ENCODE assay signal across 13 cellular contexts in the genomic region with DNA sequence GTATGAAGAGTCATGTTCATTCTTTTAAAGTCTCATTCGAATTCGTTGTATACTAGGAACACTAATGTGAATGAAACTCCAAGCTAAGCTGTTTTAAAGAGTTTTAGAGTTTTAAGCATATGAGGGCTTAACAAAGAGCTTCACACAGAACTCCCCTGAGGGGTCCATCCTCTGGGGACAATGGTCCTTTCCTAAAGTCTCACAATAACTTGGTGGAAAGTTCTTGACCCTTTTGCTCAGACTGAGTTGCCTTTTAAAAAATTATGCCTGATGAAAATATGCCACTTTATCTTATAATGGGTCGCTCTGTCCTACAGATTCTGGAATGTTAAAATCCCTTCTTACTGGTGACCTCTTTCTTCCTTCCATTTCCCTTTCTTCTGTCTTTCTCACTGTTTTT.
A peak's percentile ranks its signal among the peaks of the same experiment; 100 is the strongest.
DNase-seq lines count a peak whose midpoint lies in the region; ATAC-seq and TF ChIP-seq lines count a peak whose summit lies in the region.
"Had no signal": no experiment of that assay in that cellular context is flagged by ENCODE, and none has a peak within 500 bp of the region (broad histone marks: within the 10 kb centered on the region; RNA-seq: fewer than 3 reads in every experiment).

No MANE protein-coding gene starts in this region.

- no peak overlapping the region for H3K4me3 Mint-ChIP-seq in WTC11
- no peak overlapping the region for H3K4me3 Mint-ChIP-seq in dendritic cell treated with granulocyte-macrophage colony-stimulating factor and Interleukin-4, amounts not matched to agents 40 ng/mL and 50 ng/mL, for 4 days
- H3K4me3 Mint-ChIP-seq in mesothelial cell of epicardium: no peak overlapping the region

- no peak for TF ChIP-seq CTCF in WTC11 (IDR thresholded peaks at IDR 0.05)
- TF ChIP-seq CTCF in mesothelial cell of epicardium (IDR thresholded peaks at IDR 0.05; ENCODE audit: unreplicated experiment): no peak
- no peak for TF ChIP-seq CTCF in GM13977 (IDR thresholded peaks at IDR 0.05; ENCODE audit: extremely low read depth, insufficient read depth, missing control alignments)

- no peak for DNase-seq in WTC11 (ENCODE audit: low spot score)
- no peak for DNase-seq in mesothelial cell of epicardium (ENCODE audit: low spot score in 2 of 2, unreplicated experiment in 2 of 2)
- DNase-seq in NCI-H2227 (lab: John Stamatoyannopoulos, UW; ENCODE audit: unreplicated experiment): no peak
- no peak for DNase-seq in GM13977 (ENCODE audit: low spot score)
- DNase-seq: DMS 273 treated with DMSO at 0.1 percent for 48 hours, KBM-7, NCI-H187, NCI-H446, NCI-H774, SHP77 had no signal

- ATAC-seq in WTC11 (no peak), HG03097 (IDR thresholded peaks at IDR 0.05; ENCODE audit: low FRiP score, unreplicated experiment) (no peak)

- H3K27ac Mint-ChIP-seq in WTC11 (peak overlapping the region; percentile 12; the same call in 1 of the 2 replicates), mesothelial cell of epicardium (peak overlapping the region; percentile 32)
- peak overlapping the region; percentile 74 for H3K27ac Mint-ChIP-seq in dendritic cell treated with granulocyte-macrophage colony-stimulating factor and Interleukin-4, amounts not matched to agents 40 ng/mL and 50 ng/mL, for 4 days

- H3K4me1 Mint-ChIP-seq in WTC11: peaks cover 43% of the 10 kb centered on the region
- H3K4me1 Mint-ChIP-seq in dendritic cell treated with granulocyte-macrophage colony-stimulating factor and Interleukin-4, amounts not matched to agents 40 ng/mL and 50 ng/mL, for 4 days (ENCODE audit: low read depth): peaks cover 42% of the 10 kb centered on the region
- peaks cover 41% of the 10 kb centered on the region for H3K4me1 Mint-ChIP-seq in mesothelial cell of epicardium

- H3K9me3 Mint-ChIP-seq in WTC11 (0 out of 2 replicates have a peak, but pooled peaks cover 4% of the 10 kb centered on the region), mesothelial cell of epicardium (no peaks in the 10 kb centered on the region)
- no peaks in the 10 kb centered on the region for H3K9me3 Mint-ChIP-seq in dendritic cell treated with granulocyte-macrophage colony-stimulating factor and Interleukin-4, amounts not matched to agents 40 ng/mL and 50 ng/mL, for 4 days

- H3K27ac ChIP-seq in temporal lobe (ENCODE audit: low read depth, low read length): peak overlapping the region; percentile 94

- no peaks in the 10 kb centered on the region for H3K27me3 Mint-ChIP-seq in WTC11 (ENCODE audit: low read depth)
- no peaks in the 10 kb centered on the region for H3K27me3 Mint-ChIP-seq in dendritic cell treated with granulocyte-macrophage colony-stimulating factor and Interleukin-4, amounts not matched to agents 40 ng/mL and 50 ng/mL, for 4 days
- no peaks in the 10 kb centered on the region for H3K27me3 Mint-ChIP-seq in mesothelial cell of epicardium (ENCODE audit: low read depth)

- intact Hi-C loops in dendritic cell treated with granulocyte-macrophage colony-stimulating factor and Interleukin-4, amounts not matched to agents 40 ng/mL and 50 ng/mL, for 4 days (cut with micrococcal nuclease): no loop called here

- H3K36me3 Mint-ChIP-seq in WTC11 (no peaks in the 10 kb centered on the region; the same call in 1 of the 2 replicates), mesothelial cell of epicardium (peaks cover 8% of the 10 kb centered on the region)
- peaks cover 6% of the 10 kb centered on the region for H3K36me3 Mint-ChIP-seq in dendritic cell treated with granulocyte-macrophage colony-stimulating factor and Interleukin-4, amounts not matched to agents 40 ng/mL and 50 ng/mL, for 4 days (ENCODE audit: low read depth)

- CTCF ChIA-PET in WTC11 (lab: Charles Lee): no interaction called here

- in situ Hi-C loops in GM13977 (cut with MboI; ENCODE audit: low pct_unique_long_range_greater_than_20kb, low sequenced_read_pairs, unreplicated experiment): no loop called here

- POLR2A ChIA-PET in WTC11 (lab: Charles Lee): interaction anchor here (0.6 kb wide), 1 partner anchor 496 kb away, joined by 3 read pairs; no protein-coding TSS in a partner anchor

TF ChIP-seq in WTC11, 78 proteins besides CTCF, POLR2A, EP300 and RAD21 (continues in another document):
- TF ChIP-seq JAZF1 (CRISPR knock-in tag; IDR thresholded peaks at IDR 0.05) (no peak), ZNF671 (CRISPR knock-in tag; IDR thresholded peaks at IDR 0.05) (no peak), ESRRA (CRISPR knock-in tag; IDR thresholded peaks at IDR 0.05; ENCODE audit: borderline replicate concordance) (no peak), JUN (CRISPR knock-in tag; IDR thresholded peaks at IDR 0.05) (no peak), GTF2I (CRISPR knock-in tag; conservative IDR thresholded peaks at IDR 0.05) (no peak), IRF2 (CRISPR knock-in tag; IDR thresholded peaks at IDR 0.05; ENCODE audit: borderline replicate concordance, low read depth) (no peak), ZNF423 (CRISPR knock-in tag; IDR thresholded peaks at IDR 0.05) (no peak), ZNF416 (CRISPR knock-in tag; IDR thresholded peaks at IDR 0.05) (no peak), NR3C1 (CRISPR knock-in tag; conservative IDR thresholded peaks at IDR 0.05; ENCODE audit: low read depth) (no peak), SMAD3 (CRISPR knock-in tag; IDR thresholded peaks at IDR 0.05; ENCODE audit: borderline replicate concordance) (no peak), NFYB (CRISPR knock-in tag; conservative IDR thresholded peaks at IDR 0.05; ENCODE audit: low read depth) (no peak), FOXK1 (CRISPR knock-in tag; IDR thresholded peaks at IDR 0.05) (no peak)
- TF ChIP-seq, protein P1, sequence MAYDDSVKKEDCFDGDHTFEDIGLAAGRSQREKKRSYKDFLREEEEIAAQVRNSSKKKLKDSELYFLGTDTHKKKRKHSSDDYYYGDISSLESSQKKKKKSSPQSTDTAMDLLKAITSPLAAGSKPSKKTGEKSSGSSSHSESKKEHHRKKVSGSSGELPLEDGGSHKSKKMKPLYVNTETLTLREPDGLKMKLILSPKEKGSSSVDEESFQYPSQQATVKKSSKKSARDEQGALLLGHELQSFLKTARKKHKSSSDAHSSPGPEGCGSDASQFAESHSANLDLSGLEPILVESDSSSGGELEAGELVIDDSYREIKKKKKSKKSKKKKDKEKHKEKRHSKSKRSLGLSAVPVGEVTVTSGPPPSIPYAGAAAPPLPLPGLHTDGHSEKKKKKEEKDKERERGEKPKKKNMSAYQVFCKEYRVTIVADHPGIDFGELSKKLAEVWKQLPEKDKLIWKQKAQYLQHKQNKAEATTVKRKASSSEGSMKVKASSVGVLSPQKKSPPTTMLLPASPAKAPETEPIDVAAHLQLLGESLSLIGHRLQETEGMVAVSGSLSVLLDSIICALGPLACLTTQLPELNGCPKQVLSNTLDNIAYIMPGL (CRISPR knock-in tag; IDR thresholded peaks at IDR 0.05): no peak
- TF ChIP-seq, protein P2, sequence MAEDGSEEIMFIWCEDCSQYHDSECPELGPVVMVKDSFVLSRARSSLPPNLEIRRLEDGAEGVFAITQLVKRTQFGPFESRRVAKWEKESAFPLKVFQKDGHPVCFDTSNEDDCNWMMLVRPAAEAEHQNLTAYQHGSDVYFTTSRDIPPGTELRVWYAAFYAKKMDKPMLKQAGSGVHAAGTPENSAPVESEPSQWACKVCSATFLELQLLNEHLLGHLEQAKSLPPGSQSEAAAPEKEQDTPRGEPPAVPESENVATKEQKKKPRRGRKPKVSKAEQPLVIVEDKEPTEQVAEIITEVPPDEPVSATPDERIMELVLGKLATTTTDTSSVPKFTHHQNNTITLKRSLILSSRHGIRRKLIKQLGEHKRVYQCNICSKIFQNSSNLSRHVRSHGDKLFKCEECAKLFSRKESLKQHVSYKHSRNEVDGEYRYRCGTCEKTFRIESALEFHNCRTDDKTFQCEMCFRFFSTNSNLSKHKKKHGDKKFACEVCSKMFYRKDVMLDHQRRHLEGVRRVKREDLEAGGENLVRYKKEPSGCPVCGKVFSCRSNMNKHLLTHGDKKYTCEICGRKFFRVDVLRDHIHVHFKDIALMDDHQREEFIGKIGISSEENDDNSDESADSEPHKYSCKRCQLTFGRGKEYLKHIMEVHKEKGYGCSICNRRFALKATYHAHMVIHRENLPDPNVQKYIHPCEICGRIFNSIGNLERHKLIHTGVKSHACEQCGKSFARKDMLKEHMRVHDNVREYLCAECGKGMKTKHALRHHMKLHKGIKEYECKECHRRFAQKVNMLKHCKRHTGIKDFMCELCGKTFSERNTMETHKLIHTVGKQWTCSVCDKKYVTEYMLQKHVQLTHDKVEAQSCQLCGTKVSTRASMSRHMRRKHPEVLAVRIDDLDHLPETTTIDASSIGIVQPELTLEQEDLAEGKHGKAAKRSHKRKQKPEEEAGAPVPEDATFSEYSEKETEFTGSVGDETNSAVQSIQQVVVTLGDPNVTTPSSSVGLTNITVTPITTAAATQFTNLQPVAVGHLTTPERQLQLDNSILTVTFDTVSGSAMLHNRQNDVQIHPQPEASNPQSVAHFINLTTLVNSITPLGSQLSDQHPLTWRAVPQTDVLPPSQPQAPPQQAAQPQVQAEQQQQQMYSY (CRISPR knock-in tag; IDR thresholded peaks at IDR 0.05): no peak
- TF ChIP-seq, protein P3, sequence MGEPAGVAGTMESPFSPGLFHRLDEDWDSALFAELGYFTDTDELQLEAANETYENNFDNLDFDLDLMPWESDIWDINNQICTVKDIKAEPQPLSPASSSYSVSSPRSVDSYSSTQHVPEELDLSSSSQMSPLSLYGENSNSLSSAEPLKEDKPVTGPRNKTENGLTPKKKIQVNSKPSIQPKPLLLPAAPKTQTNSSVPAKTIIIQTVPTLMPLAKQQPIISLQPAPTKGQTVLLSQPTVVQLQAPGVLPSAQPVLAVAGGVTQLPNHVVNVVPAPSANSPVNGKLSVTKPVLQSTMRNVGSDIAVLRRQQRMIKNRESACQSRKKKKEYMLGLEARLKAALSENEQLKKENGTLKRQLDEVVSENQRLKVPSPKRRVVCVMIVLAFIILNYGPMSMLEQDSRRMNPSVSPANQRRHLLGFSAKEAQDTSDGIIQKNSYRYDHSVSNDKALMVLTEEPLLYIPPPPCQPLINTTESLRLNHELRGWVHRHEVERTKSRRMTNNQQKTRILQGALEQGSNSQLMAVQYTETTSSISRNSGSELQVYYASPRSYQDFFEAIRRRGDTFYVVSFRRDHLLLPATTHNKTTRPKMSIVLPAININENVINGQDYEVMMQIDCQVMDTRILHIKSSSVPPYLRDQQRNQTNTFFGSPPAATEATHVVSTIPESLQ (CRISPR knock-in tag; IDR thresholded peaks at IDR 0.05): no peak
- TF ChIP-seq, protein P4, sequence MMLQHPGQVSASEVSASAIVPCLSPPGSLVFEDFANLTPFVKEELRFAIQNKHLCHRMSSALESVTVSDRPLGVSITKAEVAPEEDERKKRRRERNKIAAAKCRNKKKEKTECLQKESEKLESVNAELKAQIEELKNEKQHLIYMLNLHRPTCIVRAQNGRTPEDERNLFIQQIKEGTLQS (CRISPR knock-in tag; conservative IDR thresholded peaks at IDR 0.05): no peak

Comparison
In these comparisons a context has a peak if more than half of its experiments do, and no peak if none do; other contexts are left out.
1. H3K27ac Mint-ChIP-seq: peak in every context shown above with its lines; median percentile 74 in dendritic cell treated with granulocyte-macrophage colony-stimulating factor and Interleukin-4, amounts not matched to agents 40 ng/mL and 50 ng/mL, for 4 days; 32 in mesothelial cell of epicardium; 12 in WTC11.